In genomic region chr22:36461665-36462474, GRCh38 we compare ENCODE assay signal across 10 cellular contexts. TPM values are rescaled to one million over a fixed set of nuclear protein-coding genes. Genes with fewer than 3 reads are reported as not detected.
A peak's percentile ranks its signal among the peaks of the same experiment; 100 is the strongest.
DNase-seq lines count a peak whose midpoint lies in the region; ATAC-seq, FAIRE-seq and TF ChIP-seq lines count a peak whose summit lies in the region.
"Had no signal": no experiment of that assay in that cellular context is flagged by ENCODE, and none has a peak within 500 bp of the region (broad histone marks: within the 10 kb centered on the region; RNA-seq: fewer than 3 reads in every experiment).

No MANE protein-coding gene starts in this region.

- H3K4me3 ChIP-seq in K562 (no peak overlapping the region), upper lobe of right lung (no peak overlapping the region)

- ATAC-seq in K562 (no peak), upper lobe of right lung (peak; percentile 82), GM21360 (IDR thresholded peaks at IDR 0.05; ENCODE audit: unreplicated experiment) (no peak)

- H3K27ac ChIP-seq in K562 (ENCODE audit: extremely low read depth, low read depth, low read length) = no peak overlapping the region
- H3K27ac ChIP-seq in upper lobe of right lung = peak overlapping the region; percentile 75
- H3K27ac ChIP-seq: HL-60 had no signal

- POLR2A ChIA-PET in K562 (lab: Yijun Ruan, JAX) = no interaction called here

- in situ Hi-C loops in K562 (cut with MboI) = no loop called here

- H3K9me1 ChIP-seq in K562 (ENCODE audit: control insufficient read depth, insufficient read depth, low read length) = no peaks in the 10 kb centered on the region

- no peak for TF ChIP-seq EP300 in K562 (IDR thresholded peaks at IDR 0.05; ENCODE audit: low read length)

- H3K79me2 ChIP-seq in K562 (ENCODE audit: control insufficient read depth, insufficient read depth, low read length) = no peaks in the 10 kb centered on the region

- CTCF ChIA-PET in K562 (lab: Yijun Ruan, JAX; ENCODE audit: low intra/inter-chr PET ratio) = no interaction called here

- H3K9ac ChIP-seq in K562 (ENCODE audit: insufficient read depth in 1 of 2, low read depth in 2 of 2, low read length in 2 of 2) = no peak overlapping the region

- H2AFZ ChIP-seq in K562 (ENCODE audit: low read depth, low read length) = no peak overlapping the region

- BruUV-seq in K562 (replicated peaks; lab: Mats Ljungman, UMichigan) = no TSS peak

- no peaks in the 10 kb centered on the region for H4K20me1 ChIP-seq in K562 (replicated peaks; ENCODE audit: control insufficient read depth, insufficient read depth, low read length)

- WGBS in K562 (ENCODE audit: insufficient coverage, low coverage, missing lambda C conversion rate) = 79% methylated on average over 9 of the region's 12 CpGs

- TF ChIP-seq RAD21 in K562 (CRISPR knock-in tag; conservative IDR thresholded peaks at IDR 0.05 in 1 of 2, IDR thresholded peaks at IDR 0.05 in 1 of 2) = no peak

- no peak for FAIRE-seq in K562 (lab: Jason Lieb, UNC)

- TF ChIP-seq CTCF in K562 (IDR thresholded peaks at IDR 0.05 in 2 of 3, conservative IDR thresholded peaks at IDR 0.05 in 1 of 3; ENCODE audit: insufficient read depth in 2 of 3, low read depth in 1 of 3, low read length in 3 of 3) (no peak), upper lobe of right lung (IDR thresholded peaks at IDR 0.05) (no peak)

- intact Hi-C loops in K562 (cut with micrococcal nuclease) = no loop called here
- intact Hi-C loops in upper lobe of right lung (cut with DNase I) = no loop called here

- peaks cover 3% of the 10 kb centered on the region; the same call in 2 of the 3 replicates for H3K36me3 ChIP-seq in K562 (ENCODE audit: control insufficient read depth, insufficient read depth, low read length)
- H3K36me3 ChIP-seq in upper lobe of right lung = no peaks in the 10 kb centered on the region

- no peaks in the 10 kb centered on the region for H3K9me3 ChIP-seq in K562 (replicated peaks; ENCODE audit: control insufficient read depth, insufficient read depth, low read depth, low read length)
- H3K9me3 ChIP-seq in upper lobe of right lung = no peaks in the 10 kb centered on the region

- TF ChIP-seq POLR2A in K562 (conservative IDR thresholded peaks at IDR 0.05) = no peak

- DNase-seq in NCI-H526 (lab: John Stamatoyannopoulos, UW) (peak; percentile 12 to 18), NCI-H526 treated with DMSO at 0.1 percent for 48 hours (lab: John Stamatoyannopoulos, UW) (no peak), K562 (ENCODE audit: extremely low read depth in 1 of 4, low spot score in 3 of 4) (no peak), kidney tubule cell (ENCODE audit: low spot score) (peak; percentile 99), upper lobe of right lung (peak; percentile 82), nucleus accumbens (lab: John Stamatoyannopoulos, UW) (no peak), SKM-1 treated with dmso at 0.1 percent for 144 hours (lab: John Stamatoyannopoulos, UW; ENCODE audit: unreplicated experiment) (no peak)
- DNase-seq: activated T-cell treated with anti-CD3 and anti-CD28 coated beads, Interleukin-2, amount 50 U/mL, for 48 hours had no signal

- no peaks in the 10 kb centered on the region for H3K27me3 ChIP-seq in K562 (ENCODE audit: control insufficient read depth in 2 of 2, insufficient read depth in 2 of 2, low read length in 2 of 2)
- H3K27me3 ChIP-seq in upper lobe of right lung = no peaks in the 10 kb centered on the region

- H3K4me2 ChIP-seq in K562 (ENCODE audit: insufficient read depth, low read length) = no peak overlapping the region

- H3K4me1 ChIP-seq in K562 (replicated peaks in 1 of 2; ENCODE audit: control insufficient read depth in 2 of 2, insufficient read depth in 2 of 2, low read length in 2 of 2) (peaks cover 13 to 41% of the 10 kb centered on the region in 2 experiments), upper lobe of right lung (peaks cover 50% of the 10 kb centered on the region)

TF ChIP-seq in K562, 482 proteins besides CTCF, POLR2A, EP300 and RAD21 (continues in another document):
- TF ChIP-seq TAF9B (IDR thresholded peaks at IDR 0.05; ENCODE audit: partially characterized antibody) (no peak), SMAD2 (IDR thresholded peaks at IDR 0.05; ENCODE audit: low read depth, low read length) (no peak), GABPB1 (CRISPR knock-in tag; IDR thresholded peaks at IDR 0.05) (no peak), HNRNPUL1 (IDR thresholded peaks at IDR 0.05; ENCODE audit: low read length) (no peak), ZBTB26 (CRISPR knock-in tag; IDR thresholded peaks at IDR 0.05) (no peak), BCOR (IDR thresholded peaks at IDR 0.05) (peak; percentile 71), SNAPC5 (CRISPR knock-in tag; IDR thresholded peaks at IDR 0.05) (no peak), NCOA6 (IDR thresholded peaks at IDR 0.05) (no peak), MTA1 (IDR thresholded peaks at IDR 0.05; ENCODE audit: borderline replicate concordance) (no peak), U2AF1 (optimal IDR thresholded peaks at IDR 0.05; ENCODE audit: low read depth, low read length) (no peak), ZFP36 (IDR thresholded peaks at IDR 0.05; ENCODE audit: low read depth, low read length, partially characterized antibody) (peak; percentile 35), ILF3 (IDR thresholded peaks at IDR 0.05; ENCODE audit: borderline replicate concordance) (no peak), NFE2L1 (tag; IDR thresholded peaks at IDR 0.05; ENCODE audit: borderline replicate concordance, low read depth) (no peak), SAFB (IDR thresholded peaks at IDR 0.05; ENCODE audit: borderline replicate concordance, low read depth, low read length) (no peak), EGR1 (conservative IDR thresholded peaks at IDR 0.05) (no peak), ZBTB2 (IDR thresholded peaks at IDR 0.05) (no peak)

RNA-seq across cellular contexts. Expression of gene TXN2, which starts 19.6 kb away (rescaled TPM):
- total RNA-seq in K562 (2011; cell fraction: chromatin; rRNA removed; ENCODE audit: low replicate concordance) = 17.4 and 41.4 TPM in 2 replicates
- 38.5 and 47.9 TPM in 2 replicates for total RNA-seq in K562 (2011; cell fraction: nucleolus; rRNA removed)
- total RNA-seq in K562 (2011; cell fraction: nucleoplasm; rRNA removed) = 38.9 and 53.1 TPM in 2 replicates
- 95.0 and 111 TPM in 2 replicates for total RNA-seq in K562 (2014; rRNA removed)
- 46.2 and 48.5 TPM in 2 replicates for total RNA-seq in K562 (2014; rRNA removed; fragmentation: Illumina TruSeq; extraction: Trizol)
- 48.6 and 55.6 TPM in 2 replicates for total RNA-seq in K562 (2015; rRNA removed; fragmentation: Illumina TruSeq; extraction: Trizol)
- 118 TPM in 2 replicates for total RNA-seq in K562 (2021)
- 163 and 187 TPM in 2 replicates for polyA plus RNA-seq in K562 (2011; rRNA removed)
- 281 and 292 TPM in 2 replicates for polyA plus RNA-seq in K562 (2011; cell fraction: cytosol; rRNA removed)
- 107 and 113 TPM in 2 replicates for polyA plus RNA-seq in K562 (2011; cell fraction: nucleus; rRNA removed)
- 124 and 188 TPM in 2 replicates for polyA plus RNA-seq in K562 (2012)
- polyA plus RNA-seq in K562 (2014; fragmentation: Illumina TruSeq; extraction: Trizol) = 108 and 125 TPM in 2 replicates
- 100 to 1,000 TPM; 306 to 399 TPM for polyA plus RNA-seq in K562 (2014; fragmentation: Nextera tagmentation; extraction: Ambion mirVana)
- polyA plus RNA-seq in K562 (2014; rRNA removed) = 160 and 186 TPM in 2 replicates
- polyA minus RNA-seq in K562 (2011; rRNA and poly(A)+ RNA removed) = 149 and 167 TPM in 2 replicates
- 55.2 and 64.8 TPM in 2 replicates for polyA minus RNA-seq in K562 (2011; cell fraction: cytosol; rRNA and poly(A)+ RNA removed)
- polyA minus RNA-seq in K562 (2011; cell fraction: nucleus; rRNA and poly(A)+ RNA removed) = 13.1 and 24.8 TPM in 2 replicates
- total RNA-seq in upper lobe of right lung = 54.2 TPM

RNA-seq across cellular contexts. Expression of gene FOXRED2, which starts 45.0 kb away (rescaled TPM):
- 10.1 and 19.1 TPM in 2 replicates for total RNA-seq in K562 (2011; cell fraction: chromatin; rRNA removed; ENCODE audit: low replicate concordance)
- 17.4 and 20.0 TPM in 2 replicates for total RNA-seq in K562 (2011; cell fraction: nucleolus; rRNA removed)
- 16.1 and 24.4 TPM in 2 replicates for total RNA-seq in K562 (2011; cell fraction: nucleoplasm; rRNA removed)
- 11.2 and 14.1 TPM in 2 replicates for total RNA-seq in K562 (2014; rRNA removed)
- total RNA-seq in K562 (2014; rRNA removed; fragmentation: Illumina TruSeq; extraction: Trizol) = 5.7 and 5.8 TPM in 2 replicates
- total RNA-seq in K562 (2015; rRNA removed; fragmentation: Illumina TruSeq; extraction: Trizol) = 7.8 and 8.9 TPM in 2 replicates
- 42.3 and 48.4 TPM in 2 replicates for total RNA-seq in K562 (2021)
- polyA plus RNA-seq in K562 (2011; rRNA removed) = 2.8 and 3.8 TPM in 2 replicates
- polyA plus RNA-seq in K562 (2011; cell fraction: cytosol; rRNA removed) = 4.5 and 6.9 TPM in 2 replicates
- polyA plus RNA-seq in K562 (2011; cell fraction: nucleus; rRNA removed) = 5.0 and 9.6 TPM in 2 replicates
- polyA plus RNA-seq in K562 (2012) = 15.8 and 21.8 TPM in 2 replicates
- polyA plus RNA-seq in K562 (2014; fragmentation: Illumina TruSeq; extraction: Trizol) = 19.8 and 20.6 TPM in 2 replicates
- polyA plus RNA-seq in K562 (2014; fragmentation: Nextera tagmentation; extraction: Ambion mirVana) = 1 to 10 TPM; 5.4 to 5.7 TPM
- polyA plus RNA-seq in K562 (2014; rRNA removed) = 10.1 and 14.3 TPM in 2 replicates
- 4.2 and 5.8 TPM in 2 replicates for polyA minus RNA-seq in K562 (2011; rRNA and poly(A)+ RNA removed)
- polyA minus RNA-seq in K562 (2011; cell fraction: cytosol; rRNA and poly(A)+ RNA removed) = 11.1 and 14.3 TPM in 2 replicates
- polyA minus RNA-seq in K562 (2011; cell fraction: nucleus; rRNA and poly(A)+ RNA removed) = 4.0 and 4.6 TPM in 2 replicates
- total RNA-seq in upper lobe of right lung = 15.3 TPM

Comparison
In these comparisons a context has a peak if more than half of its experiments do, and no peak if none do; other contexts are left out.
1. DNase-seq: peak in NCI-H526 (2 of 2), kidney tubule cell (single experiment) and upper lobe of right lung (single experiment); none in NCI-H526 treated with DMSO at 0.1 percent for 48 hours (single experiment), K562 (0 of 4), nucleus accumbens (0 of 56) and SKM-1 treated with dmso at 0.1 percent for 144 hours (single experiment).